ENCODE assay signal across 10 cellular contexts in the genomic region with DNA sequence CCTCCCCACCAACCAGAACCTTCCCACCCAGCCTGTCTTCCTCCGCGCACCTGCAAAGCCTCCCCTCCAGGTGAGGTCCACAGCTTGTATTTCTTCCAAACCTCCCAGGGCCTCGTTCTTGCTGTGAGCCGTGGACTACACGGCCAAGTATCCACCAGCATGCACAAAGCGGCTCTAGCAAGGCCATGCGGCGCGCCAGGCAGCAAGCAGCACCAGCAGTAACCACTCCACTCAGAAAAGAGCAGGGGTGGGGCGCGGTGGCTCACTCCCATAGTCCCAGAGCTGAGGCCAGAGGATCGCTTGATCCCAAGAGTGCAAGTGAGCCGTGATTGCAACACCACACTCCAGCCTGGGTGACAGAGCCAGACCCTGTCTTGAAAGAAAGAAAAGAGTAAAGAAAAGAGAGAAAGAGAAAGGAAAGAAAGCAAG. TPM values are rescaled to one million over a fixed set of nuclear protein-coding genes. Genes with fewer than 3 reads are reported as not detected.
DNase-seq lines count a peak whose midpoint lies in the region; ATAC-seq and TF ChIP-seq lines count a peak whose summit lies in the region.
"Had no signal": no experiment of that assay in that cellular context is flagged by ENCODE, and none has a peak within 500 bp of the region (broad histone marks: within the 10 kb centered on the region; RNA-seq: fewer than 3 reads in every experiment).

No MANE protein-coding gene starts in this region.

- WGBS in endodermal cell (ENCODE audit: insufficient coverage in 1 of 2, insufficient read length in 1 of 2), 2 experiments: 24% methylated on average over 10 to 13 of the region's 13 CpGs
- 5% methylated on average over 13 of the region's 13 CpGs for WGBS in smooth muscle cell (ENCODE audit: low lambda C conversion rate)

- H3K4me1 Mint-ChIP-seq in endodermal cell: peaks cover 31% of the 10 kb centered on the region

- H3K36me3 ChIP-seq in endodermal cell (ENCODE audit: control insufficient read depth, insufficient read depth, low read length): peaks cover 17% of the 10 kb centered on the region
- H3K36me3 ChIP-seq in smooth muscle cell (ENCODE audit: low read depth): no peaks in the 10 kb centered on the region
- H3K36me3 ChIP-seq: HAP-1 had no signal

- ATAC-seq in left lobe of liver: peak; percentile 3

- H3K27ac ChIP-seq in endodermal cell (ENCODE audit: low read depth, low read length) (peak overlapping the region; percentile 73), smooth muscle cell (ENCODE audit: low read depth) (peak overlapping the region; percentile 39)
- H3K27ac ChIP-seq: KMS-11 had no signal

- H3K4me3 ChIP-seq in endodermal cell (ENCODE audit: low read length): peak overlapping the region; percentile 70
- H3K4me3 ChIP-seq in smooth muscle cell: peak overlapping the region; percentile 40
- H3K4me3 ChIP-seq: HAP-1 had no signal

- H3K27me3 ChIP-seq in endodermal cell (ENCODE audit: control insufficient read depth, insufficient read depth, low read length, poor library complexity, severe bottlenecking) (no peaks in the 10 kb centered on the region), smooth muscle cell (ENCODE audit: low read depth) (no peaks in the 10 kb centered on the region)

- DNase-seq in NCI-H510A (lab: John Stamatoyannopoulos, UW): peak; percentile 61
- DNase-seq in endodermal cell: peak; percentile 75
- DNase-seq in left lobe of liver (ENCODE audit: low spot score): no peak
- peak; percentile 35 for DNase-seq in smooth muscle cell (lab: John Stamatoyannopoulos, UW; ENCODE audit: unreplicated experiment)
- DNase-seq in NCI-H128 (lab: John Stamatoyannopoulos, UW; ENCODE audit: unreplicated experiment): no peak
- no peak for DNase-seq in NCI-H2196 treated with DMSO at 0.1 percent for 48 hours (lab: John Stamatoyannopoulos, UW; ENCODE audit: unreplicated experiment)
- no peak for DNase-seq in effector CD8-positive, alpha-beta T cell (lab: John Stamatoyannopoulos, UW)
- no peak for DNase-seq in NCI-H1105 (lab: John Stamatoyannopoulos, UW)

- H3K9ac ChIP-seq in endodermal cell (ENCODE audit: extremely low read depth, low read length, poor library complexity, severe bottlenecking) (peak overlapping the region; percentile 15), smooth muscle cell (ENCODE audit: low read depth) (no peak overlapping the region)
- H3K9ac ChIP-seq: KMS-11 had no signal

- peak overlapping the region; percentile 77 for H3K4me2 ChIP-seq in smooth muscle cell
- H3K4me2 ChIP-seq: KMS-11 had no signal

- H3K27me3 Mint-ChIP-seq in endodermal cell (ENCODE audit: insufficient read depth): peaks cover 22% of the 10 kb centered on the region

- H3K9me3 ChIP-seq in endodermal cell (ENCODE audit: control insufficient read depth, low read length) (no peaks in the 10 kb centered on the region), smooth muscle cell (replicated peaks; ENCODE audit: low read depth) (no peaks in the 10 kb centered on the region)
- H3K9me3 ChIP-seq: HAP-1 had no signal

- TF ChIP-seq CTCF in endodermal cell (conservative IDR thresholded peaks at IDR 0.05) (no peak), smooth muscle cell (IDR thresholded peaks at IDR 0.05; ENCODE audit: borderline replicate concordance, insufficient read depth, poor library complexity, severe bottlenecking) (no peak)

- H4K20me1 ChIP-seq in smooth muscle cell (ENCODE audit: low read depth): peaks cover 55% of the 10 kb centered on the region

- peak overlapping the region; percentile 62 for H3K4me3 Mint-ChIP-seq in endodermal cell

- H3K4me1 ChIP-seq in endodermal cell (ENCODE audit: control insufficient read depth, insufficient read depth, low read length): peaks cover 6% of the 10 kb centered on the region
- peaks cover 31% of the 10 kb centered on the region for H3K4me1 ChIP-seq in smooth muscle cell (ENCODE audit: low read depth)

- peaks cover 12% of the 10 kb centered on the region for H3F3A ChIP-seq in smooth muscle cell (ENCODE audit: low read depth)

- H2AFZ ChIP-seq in smooth muscle cell (ENCODE audit: low read depth): no peak overlapping the region

- peaks cover 14% of the 10 kb centered on the region for H3K36me3 Mint-ChIP-seq in endodermal cell (ENCODE audit: low read depth)

- H3K9me3 Mint-ChIP-seq in endodermal cell: no peaks in the 10 kb centered on the region

- peak overlapping the region; percentile 86 for H3K27ac Mint-ChIP-seq in endodermal cell

- H3K79me2 ChIP-seq in smooth muscle cell (ENCODE audit: low read depth): peaks cover 34% of the 10 kb centered on the region

RNA-seq across cellular contexts. Expression of gene CCDC8, which starts 4.7 kb away (rescaled TPM):
- total RNA-seq in endodermal cell: 10 to 100 TPM; 27.5 to 30.5 TPM
- 22.6 TPM for polyA plus RNA-seq in endodermal cell (2013, experiment 1 of 2)
- 19.1 TPM for polyA plus RNA-seq in endodermal cell (2013, experiment 2 of 2)
- total RNA-seq in left lobe of liver: 0.55 TPM
- total RNA-seq in smooth muscle cell: 17.9 and 19.4 TPM in 2 replicates
- polyA plus RNA-seq in smooth muscle cell: 44.5 and 53.9 TPM in 2 replicates

RNA-seq across cellular contexts. Expression of gene PNMA8C, which starts 20.1 kb away (rescaled TPM):
- total RNA-seq in endodermal cell (under 1 TPM; 0.20 to 0.33 TPM), left lobe of liver (not detected), smooth muscle cell (not detected in 2 replicates)
- polyA plus RNA-seq in endodermal cell (2013, experiment 1 of 2): 3.0 TPM
- 3.1 TPM for polyA plus RNA-seq in endodermal cell (2013, experiment 2 of 2)
- polyA plus RNA-seq in smooth muscle cell: not detected in 2 replicates

Comparison
In these comparisons a context has a peak if more than half of its experiments do, and no peak if none do; other contexts are left out.
1. DNase-seq: peak in NCI-H510A (single experiment), endodermal cell (single experiment) and smooth muscle cell (single experiment); none in left lobe of liver (single experiment), NCI-H128 (single experiment), NCI-H2196 treated with DMSO at 0.1 percent for 48 hours (single experiment), effector CD8-positive, alpha-beta T cell (single experiment) and NCI-H1105 (single experiment).
2. RNA of gene CCDC8, which starts 4.7 kb away (total RNA-seq): 27.5 to 30.5 TPM in endodermal cell and 17.9 to 19.4 TPM in smooth muscle cell; 0.55 TPM in left lobe of liver (single experiment); every median in the first group is over 10 times any median in the second.